In the genomic region with DNA sequence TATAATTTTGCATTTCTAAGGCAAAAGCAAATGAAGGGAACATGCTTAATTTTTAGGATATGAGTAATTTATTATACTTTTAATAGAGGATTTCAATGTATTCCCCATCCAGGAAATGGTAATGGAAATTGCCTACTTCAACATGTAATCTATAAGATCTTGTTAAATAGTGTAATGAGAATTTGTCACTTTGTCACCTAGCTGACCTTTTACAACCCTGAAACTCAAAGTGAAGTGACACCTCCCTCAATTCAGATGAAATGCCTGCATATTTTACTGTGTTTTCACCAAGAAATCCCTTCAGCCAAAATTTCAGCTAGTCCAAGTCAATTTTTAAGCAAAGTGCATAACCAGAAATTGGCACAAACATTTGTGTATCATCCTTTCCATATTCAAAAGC, we compare ENCODE assay signal across 28 cellular contexts.
"Had no signal": no experiment of that assay in that cellular context is flagged by ENCODE, and none has a peak within 500 bp of the region (broad histone marks: within the 10 kb centered on the region; RNA-seq: fewer than 3 reads in every experiment).

No MANE protein-coding gene starts in this region.

- FAIRE-seq: colon had no signal

- H3K27me3 ChIP-seq: adrenal gland, body of pancreas, esophagus muscularis mucosa, foreskin keratinocyte, gastrocnemius medialis had no signal

- H3K27ac ChIP-seq: adrenal gland, body of pancreas, esophagus muscularis mucosa, foreskin keratinocyte, gastrocnemius medialis had no signal

- H3K4me3 ChIP-seq: adrenal gland, body of pancreas, esophagus muscularis mucosa, gastrocnemius medialis had no signal

- H3K36me3 Mint-ChIP-seq: activated CD4-positive, alpha-beta memory T cell treated with anti-CD3 and anti-CD28 coated beads for 36 hours; activated naive CD4-positive, alpha-beta T cell treated with anti-CD3 and anti-CD28 coated beads, Interleukin-2, amount 50 U/mL, for 24 hours; activated naive CD8-positive, alpha-beta T cell treated with anti-CD3 and anti-CD28 coated beads, Interleukin-2, amount 10 ng/mL, durations not matched to agents 7 days and 5 days had no signal

- H3K4me1 Mint-ChIP-seq: activated CD4-positive, alpha-beta T cell treated with anti-CD3 and anti-CD28 coated beads for 36 hours; activated naive CD4-positive, alpha-beta T cell treated with anti-CD3 and anti-CD28 coated beads, Interleukin-2, amount 50 U/mL, for 24 hours; activated T-helper 17 cell treated with anti-CD3 and anti-CD28 coated beads, Interleukin-2, amount 50 U/mL, for 72 hours had no signal

- H3K4me1 ChIP-seq: adrenal gland, foreskin keratinocyte had no signal

- DNase-seq: activated CD4-positive, alpha-beta memory T cell treated with anti-CD3 and anti-CD28 coated beads for 36 hours; activated CD4-positive, alpha-beta T cell treated with anti-CD3 and anti-CD28 coated beads for 36 hours; activated CD4-positive, alpha-beta T cell treated with anti-CD3 and anti-CD28 coated beads, Interleukin-2, amount 10 ng/mL, durations not matched to agents 24 days and 14 days; activated CD4-positive, CD25-positive, alpha-beta regulatory T cell; activated CD4-positive, CD25-positive, alpha-beta regulatory T cell treated with anti-CD3 and anti-CD28 coated beads, Interleukin-2, amount 50 U/mL, for 72 hours; activated CD8-positive, alpha-beta memory T cell treated with anti-CD3 and anti-CD28 coated beads for 24 hours; activated effector memory CD4-positive, alpha-beta T cell treated with Interleukin-2 at 50 U/mL for 16 hours; activated gamma-delta T cell treated with Interleukin-2 at 50 U/mL for 16 hours; activated naive CD4-positive, alpha-beta T cell treated with Interleukin-2 at 50 U/mL for 16 hours; activated naive CD8-positive, alpha-beta T cell treated with anti-CD3 and anti-CD28 coated beads, Interleukin-2, amount 10 ng/mL, durations not matched to agents 7 days and 5 days; activated T-cell treated with anti-CD3 and anti-CD28 coated beads, Interleukin-2, amount 50 U/mL, for 4 hours; adrenal gland; amygdala; aorta; body of pancreas; caudate nucleus; cortex of kidney; effector CD4-positive, alpha-beta T cell; effector memory CD8-positive, alpha-beta T cell; erythroblast; foreskin keratinocyte; gastrocnemius medialis; glutamatergic neuron; T-helper 2 cell had no signal

- H3K4me3 Mint-ChIP-seq: activated CD4-positive, alpha-beta memory T cell treated with anti-CD3 and anti-CD28 coated beads for 36 hours; activated CD4-positive, alpha-beta T cell treated with anti-CD3 and anti-CD28 coated beads for 36 hours; activated CD4-positive, alpha-beta T cell treated with anti-CD3 and anti-CD28 coated beads, Interleukin-2, amount 10 ng/mL, durations not matched to agents 24 days and 14 days; activated naive CD4-positive, alpha-beta T cell treated with anti-CD3 and anti-CD28 coated beads, Interleukin-2, amount 50 U/mL, for 24 hours; activated naive CD8-positive, alpha-beta T cell treated with anti-CD3 and anti-CD28 coated beads, Interleukin-2, amount 10 ng/mL, durations not matched to agents 7 days and 5 days; activated T-cell treated with anti-CD3 and anti-CD28 coated beads, Interleukin-2, amount 50 U/mL, for 4 hours; activated T-helper 17 cell treated with anti-CD3 and anti-CD28 coated beads, Interleukin-2, amount 50 U/mL, for 72 hours; effector memory CD8-positive, alpha-beta T cell had no signal

- H3K36me3 ChIP-seq: adrenal gland, esophagus muscularis mucosa, gastrocnemius medialis had no signal

- H3K27me3 Mint-ChIP-seq: activated CD4-positive, alpha-beta memory T cell treated with anti-CD3 and anti-CD28 coated beads for 36 hours; activated CD4-positive, alpha-beta T cell treated with anti-CD3 and anti-CD28 coated beads for 36 hours; activated naive CD4-positive, alpha-beta T cell treated with anti-CD3 and anti-CD28 coated beads, Interleukin-2, amount 50 U/mL, for 24 hours; effector memory CD8-positive, alpha-beta T cell had no signal

- ATAC-seq: activated CD4-positive, alpha-beta T cell treated with anti-CD3 and anti-CD28 coated beads for 36 hours; activated T-cell treated with anti-CD3 and anti-CD28 coated beads, Interleukin-2, amount 50 U/mL, for 4 hours; activated T-helper 17 cell treated with anti-CD3 and anti-CD28 coated beads, Interleukin-2, amount 50 U/mL, for 72 hours; body of pancreas; effector memory CD8-positive, alpha-beta T cell; foreskin keratinocyte; gastrocnemius medialis had no signal

- H3K27ac Mint-ChIP-seq: activated CD4-positive, alpha-beta memory T cell treated with anti-CD3 and anti-CD28 coated beads for 36 hours; activated CD4-positive, alpha-beta T cell treated with anti-CD3 and anti-CD28 coated beads for 36 hours; activated CD4-positive, alpha-beta T cell treated with anti-CD3 and anti-CD28 coated beads, Interleukin-2, amount 10 ng/mL, durations not matched to agents 24 days and 14 days; activated naive CD4-positive, alpha-beta T cell treated with anti-CD3 and anti-CD28 coated beads, Interleukin-2, amount 50 U/mL, for 24 hours; activated naive CD8-positive, alpha-beta T cell treated with anti-CD3 and anti-CD28 coated beads, Interleukin-2, amount 10 ng/mL, durations not matched to agents 7 days and 5 days; activated T-helper 17 cell treated with anti-CD3 and anti-CD28 coated beads, Interleukin-2, amount 50 U/mL, for 72 hours; effector memory CD8-positive, alpha-beta T cell had no signal

- H3K9me3 Mint-ChIP-seq: activated CD4-positive, alpha-beta memory T cell treated with anti-CD3 and anti-CD28 coated beads for 36 hours had no signal

- H3K9me3 ChIP-seq: adrenal gland, body of pancreas, gastrocnemius medialis had no signal
